In the genomic region with DNA sequence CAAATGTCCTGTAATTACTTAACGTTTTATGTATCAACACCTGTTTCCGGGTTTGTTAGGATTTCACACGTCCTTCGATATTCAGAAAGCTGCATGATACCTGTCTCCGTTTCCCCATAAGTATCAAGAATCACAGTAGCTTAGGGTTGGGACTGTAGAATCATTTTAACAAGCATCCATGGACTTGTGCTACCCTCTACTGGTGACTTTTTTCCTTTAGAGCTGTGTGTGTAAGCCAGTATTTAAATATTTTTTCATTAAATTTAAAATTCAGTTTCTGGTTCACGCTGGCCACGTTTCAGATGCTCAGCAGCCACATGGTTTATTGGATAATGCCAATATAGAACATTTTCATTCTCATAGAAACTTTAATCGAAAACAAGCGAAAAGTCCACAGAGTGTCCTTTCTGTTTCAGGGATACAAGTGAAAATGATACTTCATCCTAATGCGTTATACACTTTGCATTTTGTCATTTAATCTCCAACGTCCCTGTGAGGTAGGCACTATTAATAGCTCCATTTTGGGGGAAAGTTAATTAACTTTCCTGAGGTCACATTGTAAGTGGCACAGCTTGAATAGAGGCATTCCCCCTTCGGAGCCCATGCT, we compare ENCODE assay signal across 9 cellular contexts.
DNase-seq lines count a peak whose midpoint lies in the region; ATAC-seq and TF ChIP-seq lines count a peak whose summit lies in the region.
"Had no signal": no experiment of that assay in that cellular context is flagged by ENCODE, and none has a peak within 500 bp of the region (broad histone marks: within the 10 kb centered on the region; RNA-seq: fewer than 3 reads in every experiment).

No MANE protein-coding gene starts in this region.

- POLR2A ChIA-PET in activated CD4-positive, alpha-beta T cell treated with anti-CD3 and anti-CD28 coated beads, Interleukin-2, amount 10 ng/mL, durations not matched to agents 7 days and 5 days (lab: Charles Lee): no interaction called here

- no peaks in the 10 kb centered on the region for H3K9me3 Mint-ChIP-seq in activated CD4-positive, alpha-beta T cell treated with anti-CD3 and anti-CD28 coated beads, Interleukin-2, amount 10 ng/mL, durations not matched to agents 7 days and 5 days
- H3K9me3 Mint-ChIP-seq: activated naive CD4-positive, alpha-beta T cell treated with anti-CD3 and anti-CD28 coated beads, Interleukin-2, amount 50 U/mL, for 24 hours had no signal

- no peaks in the 10 kb centered on the region for H3K36me3 Mint-ChIP-seq in activated CD4-positive, alpha-beta T cell treated with anti-CD3 and anti-CD28 coated beads, Interleukin-2, amount 10 ng/mL, durations not matched to agents 7 days and 5 days (ENCODE audit: low read depth)
- H3K36me3 Mint-ChIP-seq: activated naive CD4-positive, alpha-beta T cell treated with anti-CD3 and anti-CD28 coated beads, Interleukin-2, amount 50 U/mL, for 24 hours had no signal

- DNase-seq in DMS114 treated with DMSO at 0.1 percent for 48 hours (lab: John Stamatoyannopoulos, UW; ENCODE audit: unreplicated experiment): peak; percentile 71
- DNase-seq in H7: peak; percentile 69
- DNase-seq in NCI-H2196 treated with DMSO at 0.1 percent for 48 hours (lab: John Stamatoyannopoulos, UW; ENCODE audit: unreplicated experiment): peak; percentile 60
- DNase-seq in activated CD4-positive, alpha-beta T cell treated with anti-CD3 and anti-CD28 coated beads, Interleukin-2, amount 10 ng/mL, durations not matched to agents 7 days and 5 days: peak; percentile 59
- DNase-seq in glomerular visceral epithelial cell (ENCODE audit: extremely low spot score): peak; percentile 44
- DNase-seq in psoas muscle: no peak
- no peak for DNase-seq in occipital lobe (lab: John Stamatoyannopoulos, UW)

- no peak overlapping the region for H3K4me3 Mint-ChIP-seq in activated CD4-positive, alpha-beta T cell treated with anti-CD3 and anti-CD28 coated beads, Interleukin-2, amount 10 ng/mL, durations not matched to agents 7 days and 5 days
- H3K4me3 Mint-ChIP-seq: activated naive CD4-positive, alpha-beta T cell treated with anti-CD3 and anti-CD28 coated beads, Interleukin-2, amount 50 U/mL, for 24 hours had no signal

- H3K36me3 ChIP-seq in H7 (replicated peaks; ENCODE audit: control insufficient read depth, insufficient read depth, low read length): peaks cover 42% of the 10 kb centered on the region
- H3K36me3 ChIP-seq in psoas muscle (ENCODE audit: insufficient read depth in 1 of 2, low read depth in 1 of 2): peaks cover 0 to 54% of the 10 kb centered on the region in 2 donors

- no peaks in the 10 kb centered on the region for H3K9me3 ChIP-seq in psoas muscle

- H3K27me3 ChIP-seq in H7 (ENCODE audit: control insufficient read depth, insufficient read depth, low read length): no peaks in the 10 kb centered on the region
- H3K27me3 ChIP-seq in psoas muscle (ENCODE audit: insufficient read depth in 3 of 3, low read length in 2 of 3): no peaks in the 10 kb centered on the region

- ATAC-seq in psoas muscle (peak; percentile 74 to 90 (median 78)), HG02981 (IDR thresholded peaks at IDR 0.05; ENCODE audit: unreplicated experiment) (no peak)

- H3K4me3 ChIP-seq in H7 (ENCODE audit: insufficient read depth, low read depth, low read length) (no peak overlapping the region), psoas muscle (no peak overlapping the region)

- 25 to 45% (median 31%) methylated on average over 12 of the region's 12 CpGs for WGBS in psoas muscle, 3 donors

- no peaks in the 10 kb centered on the region for H3K4me1 ChIP-seq in psoas muscle

- TF ChIP-seq CTCF in psoas muscle (IDR thresholded peaks at IDR 0.05): peak; percentile 73

- peak overlapping the region; percentile 2 for H3K27ac ChIP-seq in psoas muscle

- no peaks in the 10 kb centered on the region for H3K4me1 Mint-ChIP-seq in activated CD4-positive, alpha-beta T cell treated with anti-CD3 and anti-CD28 coated beads, Interleukin-2, amount 10 ng/mL, durations not matched to agents 7 days and 5 days
- H3K4me1 Mint-ChIP-seq: activated naive CD4-positive, alpha-beta T cell treated with anti-CD3 and anti-CD28 coated beads, Interleukin-2, amount 50 U/mL, for 24 hours had no signal

- peaks cover 2% of the 10 kb centered on the region for H3K27me3 Mint-ChIP-seq in activated CD4-positive, alpha-beta T cell treated with anti-CD3 and anti-CD28 coated beads, Interleukin-2, amount 10 ng/mL, durations not matched to agents 7 days and 5 days

- CTCF ChIA-PET in activated CD4-positive, alpha-beta T cell treated with anti-CD3 and anti-CD28 coated beads, Interleukin-2, amount 10 ng/mL, durations not matched to agents 7 days and 5 days (lab: Charles Lee): interaction anchor here (0.6 to 2.4 kb wide), 17 partner anchors 13 to 567 kb away, joined by 3 to 34 read pairs (median 3); a partner anchor contains a TSS

- intact Hi-C loops in psoas muscle (cut with DNase I): loop anchor here (5.0 to 10.0 kb wide), 5 partner anchors 134 to 427 kb away; a partner anchor contains a TSS

- no peak overlapping the region for H3K27ac Mint-ChIP-seq in activated CD4-positive, alpha-beta T cell treated with anti-CD3 and anti-CD28 coated beads, Interleukin-2, amount 10 ng/mL, durations not matched to agents 7 days and 5 days
- H3K27ac Mint-ChIP-seq: activated naive CD4-positive, alpha-beta T cell treated with anti-CD3 and anti-CD28 coated beads, Interleukin-2, amount 50 U/mL, for 24 hours had no signal

Comparison
In these comparisons a context has a peak if more than half of its experiments do, and no peak if none do; other contexts are left out.
1. DNase-seq: peak in DMS114 treated with DMSO at 0.1 percent for 48 hours (single experiment), H7 (single experiment), NCI-H2196 treated with DMSO at 0.1 percent for 48 hours (single experiment), activated CD4-positive, alpha-beta T cell treated with anti-CD3 and anti-CD28 coated beads, Interleukin-2, amount 10 ng/mL, durations not matched to agents 7 days and 5 days (single experiment) and glomerular visceral epithelial cell (single experiment); none in psoas muscle (0 of 2) and occipital lobe (single experiment).